3 cellular contexts compared by ENCODE assay signal in the genomic region with DNA sequence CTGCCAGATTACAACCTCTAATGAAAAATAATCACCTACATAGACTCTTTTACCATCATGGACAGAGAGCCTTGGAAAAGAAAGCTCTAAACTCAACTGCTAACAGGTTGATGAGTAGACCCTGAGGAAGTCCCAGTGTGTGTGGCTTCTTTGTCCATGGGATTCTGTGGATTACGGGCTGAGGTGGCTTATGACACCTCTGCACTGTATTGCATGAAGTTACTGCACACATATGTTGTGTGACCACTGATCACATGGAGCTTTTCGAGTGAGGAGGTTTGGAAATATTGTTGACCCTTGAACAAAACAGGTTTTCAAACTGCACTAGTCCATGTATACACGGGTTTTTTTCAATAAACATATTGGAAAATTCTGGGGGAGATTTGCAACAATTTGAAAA.
TF ChIP-seq lines count a peak whose summit lies in the region.

No MANE protein-coding gene starts in this region.

TF ChIP-seq in A549, 52 proteins besides CTCF, POLR2A, EP300 and RAD21:
- no peak for TF ChIP-seq RARB (CRISPR knock-in tag; IDR thresholded peaks at IDR 0.05)
- TF ChIP-seq, protein P1, sequence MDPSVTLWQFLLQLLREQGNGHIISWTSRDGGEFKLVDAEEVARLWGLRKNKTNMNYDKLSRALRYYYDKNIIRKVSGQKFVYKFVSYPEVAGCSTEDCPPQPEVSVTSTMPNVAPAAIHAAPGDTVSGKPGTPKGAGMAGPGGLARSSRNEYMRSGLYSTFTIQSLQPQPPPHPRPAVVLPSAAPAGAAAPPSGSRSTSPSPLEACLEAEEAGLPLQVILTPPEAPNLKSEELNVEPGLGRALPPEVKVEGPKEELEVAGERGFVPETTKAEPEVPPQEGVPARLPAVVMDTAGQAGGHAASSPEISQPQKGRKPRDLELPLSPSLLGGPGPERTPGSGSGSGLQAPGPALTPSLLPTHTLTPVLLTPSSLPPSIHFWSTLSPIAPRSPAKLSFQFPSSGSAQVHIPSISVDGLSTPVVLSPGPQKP (IDR thresholded peaks at IDR 0.05; ENCODE audit: low read depth, low read length) = no peak
- TF ChIP-seq, protein P2, sequence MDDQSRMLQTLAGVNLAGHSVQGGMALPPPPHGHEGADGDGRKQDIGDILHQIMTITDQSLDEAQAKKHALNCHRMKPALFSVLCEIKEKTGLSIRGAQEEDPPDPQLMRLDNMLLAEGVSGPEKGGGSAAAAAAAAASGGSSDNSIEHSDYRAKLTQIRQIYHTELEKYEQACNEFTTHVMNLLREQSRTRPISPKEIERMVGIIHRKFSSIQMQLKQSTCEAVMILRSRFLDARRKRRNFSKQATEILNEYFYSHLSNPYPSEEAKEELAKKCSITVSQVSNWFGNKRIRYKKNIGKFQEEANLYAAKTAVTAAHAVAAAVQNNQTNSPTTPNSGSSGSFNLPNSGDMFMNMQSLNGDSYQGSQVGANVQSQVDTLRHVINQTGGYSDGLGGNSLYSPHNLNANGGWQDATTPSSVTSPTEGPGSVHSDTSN (IDR thresholded peaks at IDR 0.05) = no peak

TF ChIP-seq in IMR-90, 13 proteins besides CTCF, POLR2A, EP300 and RAD21:
- TF ChIP-seq, protein P1 (IDR thresholded peaks at IDR 0.05; ENCODE audit: borderline replicate concordance, low read depth, low read length) = no peak
- TF ChIP-seq NFE2L2 (IDR thresholded peaks at IDR 0.05; ENCODE audit: low read depth, low read length) (no peak), MAFK (IDR thresholded peaks at IDR 0.05; ENCODE audit: low read depth, low read length) (no peak), RFX5 (IDR thresholded peaks at IDR 0.05; ENCODE audit: low read depth, low read length) (no peak), MXI1 (IDR thresholded peaks at IDR 0.05; ENCODE audit: borderline replicate concordance, low read depth, low read length) (no peak), MAZ (IDR thresholded peaks at IDR 0.05; ENCODE audit: borderline replicate concordance, low read depth, low read length) (no peak), CHD1 (IDR thresholded peaks at IDR 0.05; ENCODE audit: low read depth, low read length) (no peak)
TF ChIP-seq in IMR-90: peak in this region for 0.

TF ChIP-seq in GM23338, 12 proteins besides CTCF, POLR2A, EP300 and RAD21:
- no peak for TF ChIP-seq JUNB (IDR thresholded peaks at IDR 0.05; ENCODE audit: unreplicated experiment)
- TF ChIP-seq EZH2phosphoT487 (IDR thresholded peaks at IDR 0.05; ENCODE audit: unreplicated experiment) = no peak
- no peak for TF ChIP-seq CREB1 (CRISPR knock-in tag; IDR thresholded peaks at IDR 0.05; ENCODE audit: low read depth)
- TF ChIP-seq, protein P3, sequence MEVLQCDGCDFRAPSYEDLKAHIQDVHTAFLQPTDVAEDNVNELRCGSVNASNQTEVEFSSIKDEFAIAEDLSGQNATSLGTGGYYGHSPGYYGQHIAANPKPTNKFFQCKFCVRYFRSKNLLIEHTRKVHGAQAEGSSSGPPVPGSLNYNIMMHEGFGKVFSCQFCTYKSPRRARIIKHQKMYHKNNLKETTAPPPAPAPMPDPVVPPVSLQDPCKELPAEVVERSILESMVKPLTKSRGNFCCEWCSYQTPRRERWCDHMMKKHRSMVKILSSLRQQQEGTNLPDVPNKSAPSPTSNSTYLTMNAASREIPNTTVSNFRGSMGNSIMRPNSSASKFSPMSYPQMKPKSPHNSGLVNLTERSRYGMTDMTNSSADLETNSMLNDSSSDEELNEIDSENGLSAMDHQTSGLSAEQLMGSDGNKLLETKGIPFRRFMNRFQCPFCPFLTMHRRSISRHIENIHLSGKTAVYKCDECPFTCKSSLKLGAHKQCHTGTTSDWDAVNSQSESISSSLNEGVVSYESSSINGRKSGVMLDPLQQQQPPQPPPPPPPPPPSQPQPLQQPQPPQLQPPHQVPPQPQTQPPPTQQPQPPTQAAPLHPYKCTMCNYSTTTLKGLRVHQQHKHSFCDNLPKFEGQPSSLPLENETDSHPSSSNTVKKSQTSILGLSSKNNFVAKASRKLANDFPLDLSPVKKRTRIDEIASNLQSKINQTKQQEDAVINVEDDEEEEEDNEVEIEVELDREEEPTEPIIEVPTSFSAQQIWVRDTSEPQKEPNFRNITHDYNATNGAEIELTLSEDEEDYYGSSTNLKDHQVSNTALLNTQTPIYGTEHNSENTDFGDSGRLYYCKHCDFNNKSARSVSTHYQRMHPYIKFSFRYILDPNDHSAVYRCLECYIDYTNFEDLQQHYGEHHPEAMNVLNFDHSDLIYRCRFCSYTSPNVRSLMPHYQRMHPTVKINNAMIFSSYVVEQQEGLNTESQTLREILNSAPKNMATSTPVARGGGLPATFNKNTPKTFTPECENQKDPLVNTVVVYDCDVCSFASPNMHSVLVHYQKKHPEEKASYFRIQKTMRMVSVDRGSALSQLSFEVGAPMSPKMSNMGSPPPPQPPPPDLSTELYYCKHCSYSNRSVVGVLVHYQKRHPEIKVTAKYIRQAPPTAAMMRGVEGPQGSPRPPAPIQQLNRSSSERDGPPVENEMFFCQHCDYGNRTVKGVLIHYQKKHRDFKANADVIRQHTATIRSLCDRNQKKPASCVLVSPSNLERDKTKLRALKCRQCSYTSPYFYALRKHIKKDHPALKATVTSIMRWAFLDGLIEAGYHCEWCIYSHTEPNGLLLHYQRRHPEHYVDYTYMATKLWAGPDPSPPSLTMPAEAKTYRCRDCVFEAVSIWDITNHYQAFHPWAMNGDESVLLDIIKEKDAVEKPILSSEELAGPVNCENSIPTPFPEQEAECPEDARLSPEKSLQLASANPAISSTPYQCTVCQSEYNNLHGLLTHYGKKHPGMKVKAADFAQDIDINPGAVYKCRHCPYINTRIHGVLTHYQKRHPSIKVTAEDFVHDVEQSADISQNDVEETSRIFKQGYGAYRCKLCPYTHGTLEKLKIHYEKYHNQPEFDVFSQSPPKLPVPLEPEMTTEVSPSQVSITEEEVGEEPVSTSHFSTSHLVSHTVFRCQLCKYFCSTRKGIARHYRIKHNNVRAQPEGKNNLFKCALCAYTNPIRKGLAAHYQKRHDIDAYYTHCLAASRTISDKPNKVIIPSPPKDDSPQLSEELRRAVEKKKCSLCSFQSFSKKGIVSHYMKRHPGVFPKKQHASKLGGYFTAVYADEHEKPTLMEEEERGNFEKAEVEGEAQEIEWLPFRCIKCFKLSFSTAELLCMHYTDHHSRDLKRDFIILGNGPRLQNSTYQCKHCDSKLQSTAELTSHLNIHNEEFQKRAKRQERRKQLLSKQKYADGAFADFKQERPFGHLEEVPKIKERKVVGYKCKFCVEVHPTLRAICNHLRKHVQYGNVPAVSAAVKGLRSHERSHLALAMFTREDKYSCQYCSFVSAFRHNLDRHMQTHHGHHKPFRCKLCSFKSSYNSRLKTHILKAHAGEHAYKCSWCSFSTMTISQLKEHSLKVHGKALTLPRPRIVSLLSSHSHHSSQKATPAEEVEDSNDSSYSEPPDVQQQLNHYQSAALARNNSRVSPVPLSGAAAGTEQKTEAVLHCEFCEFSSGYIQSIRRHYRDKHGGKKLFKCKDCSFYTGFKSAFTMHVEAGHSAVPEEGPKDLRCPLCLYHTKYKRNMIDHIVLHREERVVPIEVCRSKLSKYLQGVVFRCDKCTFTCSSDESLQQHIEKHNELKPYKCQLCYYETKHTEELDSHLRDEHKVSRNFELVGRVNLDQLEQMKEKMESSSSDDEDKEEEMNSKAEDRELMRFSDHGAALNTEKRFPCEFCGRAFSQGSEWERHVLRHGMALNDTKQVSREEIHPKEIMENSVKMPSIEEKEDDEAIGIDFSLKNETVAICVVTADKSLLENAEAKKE (CRISPR knock-in tag; IDR thresholded peaks at IDR 0.05) = no peak
- TF ChIP-seq STAT1 (IDR thresholded peaks at IDR 0.05; ENCODE audit: unreplicated experiment) = no peak
- TF ChIP-seq, protein P4, sequence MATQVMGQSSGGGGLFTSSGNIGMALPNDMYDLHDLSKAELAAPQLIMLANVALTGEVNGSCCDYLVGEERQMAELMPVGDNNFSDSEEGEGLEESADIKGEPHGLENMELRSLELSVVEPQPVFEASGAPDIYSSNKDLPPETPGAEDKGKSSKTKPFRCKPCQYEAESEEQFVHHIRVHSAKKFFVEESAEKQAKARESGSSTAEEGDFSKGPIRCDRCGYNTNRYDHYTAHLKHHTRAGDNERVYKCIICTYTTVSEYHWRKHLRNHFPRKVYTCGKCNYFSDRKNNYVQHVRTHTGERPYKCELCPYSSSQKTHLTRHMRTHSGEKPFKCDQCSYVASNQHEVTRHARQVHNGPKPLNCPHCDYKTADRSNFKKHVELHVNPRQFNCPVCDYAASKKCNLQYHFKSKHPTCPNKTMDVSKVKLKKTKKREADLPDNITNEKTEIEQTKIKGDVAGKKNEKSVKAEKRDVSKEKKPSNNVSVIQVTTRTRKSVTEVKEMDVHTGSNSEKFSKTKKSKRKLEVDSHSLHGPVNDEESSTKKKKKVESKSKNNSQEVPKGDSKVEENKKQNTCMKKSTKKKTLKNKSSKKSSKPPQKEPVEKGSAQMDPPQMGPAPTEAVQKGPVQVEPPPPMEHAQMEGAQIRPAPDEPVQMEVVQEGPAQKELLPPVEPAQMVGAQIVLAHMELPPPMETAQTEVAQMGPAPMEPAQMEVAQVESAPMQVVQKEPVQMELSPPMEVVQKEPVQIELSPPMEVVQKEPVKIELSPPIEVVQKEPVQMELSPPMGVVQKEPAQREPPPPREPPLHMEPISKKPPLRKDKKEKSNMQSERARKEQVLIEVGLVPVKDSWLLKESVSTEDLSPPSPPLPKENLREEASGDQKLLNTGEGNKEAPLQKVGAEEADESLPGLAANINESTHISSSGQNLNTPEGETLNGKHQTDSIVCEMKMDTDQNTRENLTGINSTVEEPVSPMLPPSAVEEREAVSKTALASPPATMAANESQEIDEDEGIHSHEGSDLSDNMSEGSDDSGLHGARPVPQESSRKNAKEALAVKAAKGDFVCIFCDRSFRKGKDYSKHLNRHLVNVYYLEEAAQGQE (IDR thresholded peaks at IDR 0.05; ENCODE audit: unreplicated experiment) = no peak
- TF ChIP-seq EZH2 (IDR thresholded peaks at IDR 0.05; ENCODE audit: low read depth, unreplicated experiment) = no peak
- no peak for TF ChIP-seq ZNF114 (CRISPR knock-in tag; IDR thresholded peaks at IDR 0.05)
- no peak for TF ChIP-seq NANOG (IDR thresholded peaks at IDR 0.05; ENCODE audit: borderline replicate concordance)
- TF ChIP-seq, protein P5, sequence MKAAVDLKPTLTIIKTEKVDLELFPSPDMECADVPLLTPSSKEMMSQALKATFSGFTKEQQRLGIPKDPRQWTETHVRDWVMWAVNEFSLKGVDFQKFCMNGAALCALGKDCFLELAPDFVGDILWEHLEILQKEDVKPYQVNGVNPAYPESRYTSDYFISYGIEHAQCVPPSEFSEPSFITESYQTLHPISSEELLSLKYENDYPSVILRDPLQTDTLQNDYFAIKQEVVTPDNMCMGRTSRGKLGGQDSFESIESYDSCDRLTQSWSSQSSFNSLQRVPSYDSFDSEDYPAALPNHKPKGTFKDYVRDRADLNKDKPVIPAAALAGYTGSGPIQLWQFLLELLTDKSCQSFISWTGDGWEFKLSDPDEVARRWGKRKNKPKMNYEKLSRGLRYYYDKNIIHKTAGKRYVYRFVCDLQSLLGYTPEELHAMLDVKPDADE (IDR thresholded peaks at IDR 0.05) = no peak
- TF ChIP-seq ZNF331 (CRISPR knock-in tag; IDR thresholded peaks at IDR 0.05; ENCODE audit: low read depth) = no peak
- no peak for TF ChIP-seq POLR2AphosphoS5 (IDR thresholded peaks at IDR 0.05; ENCODE audit: low read depth)
TF ChIP-seq in GM23338: peak in this region for 0.
